22 cellular contexts compared by ENCODE assay signal in genomic region chr5:134403951-134404350, GRCh38.
"Had no signal": no experiment of that assay in that cellular context is flagged by ENCODE, and none has a peak within 500 bp of the region (broad histone marks: within the 10 kb centered on the region; RNA-seq: fewer than 3 reads in every experiment).

No MANE protein-coding gene starts in this region.

- H3K27me3 ChIP-seq: gastroesophageal sphincter, heart left ventricle, sigmoid colon, spleen, upper lobe of left lung had no signal

- H3K4me1 ChIP-seq: parathyroid adenoma, sigmoid colon, upper lobe of left lung had no signal

- H2AFZ ChIP-seq: parathyroid adenoma had no signal

- FAIRE-seq: endometrium had no signal

- H3K27ac ChIP-seq: gastroesophageal sphincter, heart left ventricle, parathyroid adenoma, sigmoid colon, spleen, thoracic aorta, upper lobe of left lung had no signal

- H3K9ac ChIP-seq: parathyroid adenoma had no signal

- H3K27me3 Mint-ChIP-seq: activated B cell treated with CpG ODN at 0.5 μM for 24 hours; activated CD4-positive, alpha-beta T cell treated with anti-CD3 and anti-CD28 coated beads, Interleukin-2, amount 10 ng/mL, durations not matched to agents 24 days and 14 days; activated naive CD8-positive, alpha-beta T cell treated with anti-CD3 and anti-CD28 coated beads, Interleukin-2, amount 50 U/mL, for 24 hours; stimulated activated memory B cell treated with anti-CD40 and anti-IgM and Interleukin-4, amounts not matched to agents 10 μg/mL and 1 μg/mL and 100 μg/mL, for 72 hours had no signal

- H3K9me3 ChIP-seq: gastroesophageal sphincter, heart left ventricle, sigmoid colon, spleen, thoracic aorta, upper lobe of left lung had no signal

- H3K4me1 Mint-ChIP-seq: activated B cell treated with CpG ODN at 0.5 μM for 24 hours; natural killer cell; stimulated activated memory B cell treated with anti-CD40 and anti-IgM and Interleukin-4, amounts not matched to agents 10 μg/mL and 1 μg/mL and 100 μg/mL, for 72 hours had no signal

- H3K27ac Mint-ChIP-seq: activated B cell treated with CpG ODN at 0.5 μM for 24 hours; activated CD4-positive, alpha-beta T cell treated with anti-CD3 and anti-CD28 coated beads, Interleukin-2, amount 10 ng/mL, durations not matched to agents 24 days and 14 days; activated naive CD8-positive, alpha-beta T cell treated with anti-CD3 and anti-CD28 coated beads, Interleukin-2, amount 50 U/mL, for 24 hours; activated T-helper 2 cell treated with anti-CD3 and anti-CD28 coated beads, Interferon-gamma antibody, Interleukin-2, Interleukin-4, amounts not matched to agents 10 μg/mL and 5 μg/mL and 100 μg/mL, durations not matched to agents 14 hours and 24 hours and 36 hours; natural killer cell; stimulated activated memory B cell treated with anti-CD40 and anti-IgM and Interleukin-4, amounts not matched to agents 10 μg/mL and 1 μg/mL and 100 μg/mL, for 72 hours had no signal

- H3K9me3 Mint-ChIP-seq: activated B cell treated with CpG ODN at 0.5 μM for 24 hours; activated CD4-positive, alpha-beta T cell treated with anti-CD3 and anti-CD28 coated beads, Interleukin-2, amount 10 ng/mL, durations not matched to agents 24 days and 14 days; activated naive CD4-positive, alpha-beta T cell treated with anti-CD3 and anti-CD28 coated beads for 36 hours; activated naive CD8-positive, alpha-beta T cell treated with anti-CD3 and anti-CD28 coated beads, Interleukin-2, amount 50 U/mL, for 24 hours; activated T-helper 2 cell treated with anti-CD3 and anti-CD28 coated beads, Interferon-gamma antibody, Interleukin-2, Interleukin-4, amounts not matched to agents 10 μg/mL and 5 μg/mL and 100 μg/mL, durations not matched to agents 14 hours and 24 hours and 36 hours; immature natural killer cell; natural killer cell; stimulated activated memory B cell treated with anti-CD40 and anti-IgM and Interleukin-4, amounts not matched to agents 10 μg/mL and 1 μg/mL and 100 μg/mL, for 72 hours had no signal

- H3K4me3 ChIP-seq: gastroesophageal sphincter, heart left ventricle, sigmoid colon, spleen, thoracic aorta, upper lobe of left lung had no signal

- H3K36me3 Mint-ChIP-seq: natural killer cell had no signal

- ATAC-seq: activated naive CD8-positive, alpha-beta T cell treated with anti-CD3 and anti-CD28 coated beads, Interleukin-2, amount 50 U/mL, for 24 hours; gastroesophageal sphincter; heart left ventricle; natural killer cell; stimulated activated memory B cell treated with anti-CD40 and anti-IgM and Interleukin-4, amounts not matched to agents 10 μg/mL and 1 μg/mL and 100 μg/mL, for 72 hours had no signal

- DNase-seq: activated B cell treated with CpG ODN at 0.5 μM for 24 hours; activated CD4-positive, alpha-beta T cell treated with anti-CD3 and anti-CD28 coated beads, Interleukin-2, amount 10 ng/mL, durations not matched to agents 24 days and 14 days; activated naive CD4-positive, alpha-beta T cell treated with anti-CD3 and anti-CD28 coated beads for 36 hours; activated naive CD8-positive, alpha-beta T cell treated with anti-CD3 and anti-CD28 coated beads, Interleukin-2, amount 50 U/mL, for 24 hours; anterior cingulate cortex; cerebellar nuclear complex; cortex of kidney; heart left ventricle; immature natural killer cell; mesenchymal stem cell; natural killer cell; sigmoid colon; spleen; stimulated activated CD4-positive, alpha-beta T cell treated with anti-CD3 and anti-CD28 coated beads, Interleukin-4, amount 100 ng/mL, for 4 hours; T-helper 9 cell; upper lobe of left lung had no signal

- H3K4me3 Mint-ChIP-seq: activated B cell treated with CpG ODN at 0.5 μM for 24 hours; activated CD4-positive, alpha-beta T cell treated with anti-CD3 and anti-CD28 coated beads, Interleukin-2, amount 10 ng/mL, durations not matched to agents 24 days and 14 days; activated naive CD4-positive, alpha-beta T cell treated with anti-CD3 and anti-CD28 coated beads for 36 hours; activated naive CD8-positive, alpha-beta T cell treated with anti-CD3 and anti-CD28 coated beads, Interleukin-2, amount 50 U/mL, for 24 hours; immature natural killer cell; natural killer cell; stimulated activated memory B cell treated with anti-CD40 and anti-IgM and Interleukin-4, amounts not matched to agents 10 μg/mL and 1 μg/mL and 100 μg/mL, for 72 hours had no signal
